Comparison of ENCODE assay signal across 8 cellular contexts in the genomic region with DNA sequence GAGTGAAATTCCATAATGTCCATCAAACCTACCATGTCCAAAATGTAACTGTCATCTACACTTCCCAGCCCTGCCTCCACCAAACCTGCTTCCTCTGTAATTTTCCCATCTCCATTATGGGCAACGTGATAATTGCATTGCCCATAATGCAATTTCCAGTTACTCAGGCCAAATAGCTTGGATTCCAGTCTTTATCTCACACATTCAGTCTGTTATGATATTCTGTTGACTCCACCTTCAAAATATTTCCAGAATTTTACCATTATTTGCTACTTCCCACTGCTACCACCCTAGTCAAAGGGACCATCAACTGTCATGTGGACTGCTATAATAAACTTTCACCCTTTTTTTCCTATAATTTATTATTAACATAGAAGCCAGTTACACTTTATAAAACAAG.
"Had no signal": no experiment of that assay in that cellular context is flagged by ENCODE, and none has a peak within 500 bp of the region (broad histone marks: within the 10 kb centered on the region; RNA-seq: fewer than 3 reads in every experiment).

No MANE protein-coding gene starts in this region.

- H2AFZ ChIP-seq: GM23338 had no signal

- H3K4me3 ChIP-seq: GM23338, K562 had no signal

- ATAC-seq: GM23338, K562 had no signal

- H3K4me2 ChIP-seq: GM23338 had no signal

- DNase-seq: H9, HCEC 1CT, KG1 had no signal

- FAIRE-seq: H1, H54, HTR-8/SVneo, K562 had no signal
